13 cellular contexts compared by ENCODE assay signal in genomic region chr9:105150991-105151685, GRCh38.
DNase-seq lines count a peak whose midpoint lies in the region; ATAC-seq and TF ChIP-seq lines count a peak whose summit lies in the region.
"Had no signal": no experiment of that assay in that cellular context is flagged by ENCODE, and none has a peak within 500 bp of the region (broad histone marks: within the 10 kb centered on the region; RNA-seq: fewer than 3 reads in every experiment).

No MANE protein-coding gene starts in this region.

- 0 out of 2 replicates have a peak overlapping the region, but pooled peaks have one; percentile 38 for H3K4me2 ChIP-seq in SK-N-SH

- 41% methylated on average over 2 of the region's 2 CpGs for WGBS in SK-N-SH (ENCODE audit: low lambda C conversion rate)
- WGBS in lung, 2 donors: 56 to 68% methylated on average over 2 of the region's 2 CpGs
- 37 to 50% methylated on average over 2 of the region's 2 CpGs for WGBS in transverse colon (ENCODE audit: low coverage in 1 of 2), 2 donors

- TF ChIP-seq RAD21 in SK-N-SH (IDR thresholded peaks at IDR 0.05; ENCODE audit: low read length): no peak

- no peak overlapping the region for H3K9ac ChIP-seq in SK-N-SH

- H3K4me1 ChIP-seq in SK-N-SH (ENCODE audit: control insufficient read depth in 1 of 2, insufficient read depth in 2 of 2, low read depth in 1 of 2, low read length in 1 of 2) (peaks cover 8 to 16% of the 10 kb centered on the region in 2 experiments; a peak in 2 of 4 replicates), lung (ENCODE audit: control insufficient read depth in 2 of 2, insufficient read depth in 2 of 2, low read length in 2 of 2) (no peaks in the 10 kb centered on the region), transverse colon (peaks cover 0 to 8% (median 5%) of the 10 kb centered on the region in 4 donors)

- no peaks in the 10 kb centered on the region for H3K79me2 ChIP-seq in SK-N-SH (ENCODE audit: insufficient read depth)

- ATAC-seq in HG02852 (IDR thresholded peaks at IDR 0.05; ENCODE audit: unreplicated experiment): peak; percentile 80
- ATAC-seq in lung (ENCODE audit: insufficient read depth, low FRiP score): peak; percentile 64
- no peak for ATAC-seq in HG02798 (IDR thresholded peaks at IDR 0.05; ENCODE audit: poor library complexity, unreplicated experiment)
- ATAC-seq: activated CD4-positive, CD25-positive, alpha-beta regulatory T cell treated with anti-CD3 and anti-CD28 coated beads, Interleukin-2, amount 50 U/mL, for 24 hours; Panc1 had no signal

- H3K9me3 ChIP-seq in SK-N-SH (no peaks in the 10 kb centered on the region), lung (ENCODE audit: control insufficient read depth in 2 of 2, insufficient read depth in 1 of 2, low read length in 1 of 2) (no peaks in the 10 kb centered on the region), transverse colon (no peaks in the 10 kb centered on the region)
- H3K9me3 ChIP-seq: MG63, stomach had no signal

- H3K4me3 ChIP-seq in SK-N-SH (ENCODE audit: low read depth in 2 of 2, low read length in 1 of 2): no peak overlapping the region
- H3K4me3 ChIP-seq in lung: no peak overlapping the region
- H3K4me3 ChIP-seq in transverse colon: no peak overlapping the region
- H3K4me3 ChIP-seq: MG63, stomach had no signal

- no peak for TF ChIP-seq CTCF in SK-N-SH (IDR thresholded peaks at IDR 0.05)
- no peak for TF ChIP-seq CTCF in lung (IDR thresholded peaks at IDR 0.05; ENCODE audit: control extremely low read depth, extremely low read depth)
- no peak for TF ChIP-seq CTCF in transverse colon (IDR thresholded peaks at IDR 0.05)

- POLR2A ChIA-PET in SK-N-SH (lab: Yijun Ruan, JAX): no interaction called here

- no peaks in the 10 kb centered on the region for H3K36me3 ChIP-seq in SK-N-SH (replicated peaks in 1 of 2; ENCODE audit: control insufficient read depth in 1 of 2, insufficient read depth in 2 of 2, low read length in 1 of 2)
- no peaks in the 10 kb centered on the region for H3K36me3 ChIP-seq in lung (ENCODE audit: control insufficient read depth in 2 of 2, insufficient read depth in 2 of 2, low read length in 2 of 2)
- no peaks in the 10 kb centered on the region for H3K36me3 ChIP-seq in transverse colon
- H3K36me3 ChIP-seq: MG63, stomach had no signal

- intact Hi-C loops in transverse colon (cut with DNase I; ENCODE audit: low total_unique reads): loop anchor here (2.0 kb wide), 1 partner anchor 158 kb away; no protein-coding TSS in a partner anchor

- H3F3A ChIP-seq in SK-N-SH (replicated peaks; ENCODE audit: insufficient read depth): no peaks in the 10 kb centered on the region

- TF ChIP-seq POLR2A in transverse colon (IDR thresholded peaks at IDR 0.05): no peak

- TF ChIP-seq EP300 in SK-N-SH (IDR thresholded peaks at IDR 0.05; ENCODE audit: borderline replicate concordance in 1 of 2, low read depth in 1 of 2, low read length in 1 of 2): peak in 1 of 2 experiments; percentile 34; a peak in 1 of 4 replicates
- TF ChIP-seq EP300 in transverse colon (IDR thresholded peaks at IDR 0.05; ENCODE audit: low read depth): no peak

- peak; percentile 64 for DNase-seq in EL
- DNase-seq in SK-N-SH: no peak
- DNase-seq in lung (ENCODE audit: low spot score): no peak
- no peak for DNase-seq in activated CD4-positive, alpha-beta T cell treated with anti-CD3 and anti-CD28 coated beads, Interleukin-2, amount 50 U/mL, for 1 hour
- DNase-seq in SHP77 treated with DMSO at 0.1 percent for 48 hours (lab: John Stamatoyannopoulos, UW): no peak
- DNase-seq in transverse colon: no peak
- DNase-seq: activated naive CD8-positive, alpha-beta T cell treated with anti-CD3 and anti-CD28 coated beads, Interleukin-2, amount 10 ng/mL, durations not matched to agents 7 days and 5 days; MG63; stomach had no signal

- in situ Hi-C loops in transverse colon (cut with MboI; ENCODE audit: low pct_ligation_motif_present in 1 of 4, low pct_unique_long_range_greater_than_20kb in 1 of 4, low sequenced_read_pairs in 3 of 4): loop anchor here (5.0 to 10.0 kb wide), 6 partner anchors 86 to 286 kb away; partner anchors contain the start of gene ABCA1 (in 2 of the 4)

- peak overlapping the region; percentile 2; the same call in 1 of the 2 replicates for H2AFZ ChIP-seq in SK-N-SH (ENCODE audit: low read depth)

- CTCF ChIA-PET in SK-N-SH (lab: Yijun Ruan, JAX): interaction anchor here (1.1 to 1.8 kb wide), 2 partner anchors 264 to 307 kb away, joined by 3 to 5 read pairs; no protein-coding TSS in a partner anchor

- H3K27me3 ChIP-seq in SK-N-SH (ENCODE audit: insufficient read depth) (no peaks in the 10 kb centered on the region), lung (ENCODE audit: control insufficient read depth, insufficient read depth) (no peaks in the 10 kb centered on the region), transverse colon (no peaks in the 10 kb centered on the region)
- H3K27me3 ChIP-seq: MG63, stomach had no signal

- no peaks in the 10 kb centered on the region for H3K9me2 ChIP-seq in SK-N-SH

- H3K27ac ChIP-seq in SK-N-SH (ENCODE audit: low read depth in 2 of 2, low read length in 1 of 2) (no peak overlapping the region), lung (ENCODE audit: low read depth in 1 of 2, low read length in 1 of 2) (no peak overlapping the region), transverse colon (no peak overlapping the region)
- H3K27ac ChIP-seq: stomach had no signal

- H4K20me1 ChIP-seq in SK-N-SH (ENCODE audit: insufficient read depth): no peaks in the 10 kb centered on the region

TF ChIP-seq in SK-N-SH, 30 proteins besides CTCF, POLR2A, EP300 and RAD21:
- TF ChIP-seq USF2 (IDR thresholded peaks at IDR 0.05; ENCODE audit: borderline replicate concordance, low read depth, low read length): no peak
- TF ChIP-seq JUND (IDR thresholded peaks at IDR 0.05): peak; percentile 73
- no peak for TF ChIP-seq RXRA (IDR thresholded peaks at IDR 0.05; ENCODE audit: borderline replicate concordance, low read depth)
- TF ChIP-seq, protein P1, sequence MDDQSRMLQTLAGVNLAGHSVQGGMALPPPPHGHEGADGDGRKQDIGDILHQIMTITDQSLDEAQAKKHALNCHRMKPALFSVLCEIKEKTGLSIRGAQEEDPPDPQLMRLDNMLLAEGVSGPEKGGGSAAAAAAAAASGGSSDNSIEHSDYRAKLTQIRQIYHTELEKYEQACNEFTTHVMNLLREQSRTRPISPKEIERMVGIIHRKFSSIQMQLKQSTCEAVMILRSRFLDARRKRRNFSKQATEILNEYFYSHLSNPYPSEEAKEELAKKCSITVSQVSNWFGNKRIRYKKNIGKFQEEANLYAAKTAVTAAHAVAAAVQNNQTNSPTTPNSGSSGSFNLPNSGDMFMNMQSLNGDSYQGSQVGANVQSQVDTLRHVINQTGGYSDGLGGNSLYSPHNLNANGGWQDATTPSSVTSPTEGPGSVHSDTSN (IDR thresholded peaks at IDR 0.05): peak; percentile 47
- no peak for TF ChIP-seq CHD2 (IDR thresholded peaks at IDR 0.05; ENCODE audit: low read length, partially characterized antibody)
- TF ChIP-seq TCF12 (IDR thresholded peaks at IDR 0.05): peak; percentile 56; the same call in 1 of the 2 replicates
- peak; percentile 87 for TF ChIP-seq FOSL2 (IDR thresholded peaks at IDR 0.05; ENCODE audit: borderline replicate concordance, low read depth)
- no peak for TF ChIP-seq FOXJ3 (CRISPR knock-in tag; IDR thresholded peaks at IDR 0.05)
TF ChIP-seq in SK-N-SH: peak in this region for 4.
